Comparison of ENCODE assay signal across 28 cellular contexts in the genomic region with DNA sequence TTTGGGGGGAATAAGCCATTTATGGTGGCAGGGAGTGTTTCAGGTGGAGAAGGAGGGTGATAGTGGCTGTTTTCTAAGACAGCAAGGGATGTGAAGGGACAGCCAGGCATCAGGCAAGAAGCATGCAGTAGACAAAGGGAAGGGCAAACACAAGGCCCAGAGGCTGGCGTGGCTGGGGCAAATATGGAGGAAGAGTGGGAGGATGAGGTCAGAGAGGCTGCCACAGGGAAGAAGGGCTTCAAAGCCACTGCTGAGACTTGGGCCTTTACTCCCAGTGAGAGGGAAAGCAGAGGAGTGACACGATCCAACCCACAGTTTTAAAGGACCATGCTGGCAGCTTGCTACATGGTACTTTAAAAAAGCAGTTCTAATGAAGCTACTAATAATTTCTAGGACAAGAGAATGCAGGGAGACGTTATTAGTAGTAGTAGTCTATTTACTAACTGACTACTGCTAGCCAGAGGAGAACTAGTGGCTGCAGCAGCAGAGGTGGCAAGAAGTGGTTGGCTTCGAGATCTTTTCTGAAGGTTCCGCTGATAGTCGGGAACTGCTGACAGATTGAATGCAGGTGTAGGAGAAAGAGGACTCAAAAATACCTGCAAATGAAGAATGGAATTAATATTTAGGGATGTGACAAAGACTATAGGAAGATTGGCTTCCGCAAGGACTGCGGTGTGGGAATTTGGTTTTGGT. TPM values are rescaled to one million over a fixed set of nuclear protein-coding genes. Genes with fewer than 3 reads are reported as not detected.
DNase-seq lines count a peak whose midpoint lies in the region; ATAC-seq and TF ChIP-seq lines count a peak whose summit lies in the region.
"Had no signal": no experiment of that assay in that cellular context is flagged by ENCODE, and none has a peak within 500 bp of the region (broad histone marks: within the 10 kb centered on the region; RNA-seq: fewer than 3 reads in every experiment).

No MANE protein-coding gene starts in this region.

- CTCF ChIA-PET in HEK293 (lab: Yijun Ruan, JAX) = interaction anchor here (1.0 to 1.4 kb wide), 2 partner anchors 10 to 98 kb away, joined by 4 to 9 read pairs; no protein-coding TSS in a partner anchor
- CTCF ChIA-PET in A673 (lab: Charles Lee) = no interaction called here

- H3K4me3 Mint-ChIP-seq in mesothelial cell of epicardium = no peak overlapping the region
- H3K4me3 Mint-ChIP-seq in stimulated activated naive CD8-positive, alpha-beta T cell treated with anti-CD3 and anti-CD28 coated beads, Interleukin-15, Interleukin-2, amounts not matched to agents 100 ng/mL and 50 ng/mL, for 24 hours = no peak overlapping the region
- no peak overlapping the region for H3K4me3 Mint-ChIP-seq in effector memory CD8-positive, alpha-beta T cell
- H3K4me3 Mint-ChIP-seq: activated CD8-positive, alpha-beta T cell treated with anti-CD3 and anti-CD28 coated beads, Interleukin-2, amount 10 ng/mL, durations not matched to agents 7 days and 5 days; T-helper 2 cell treated with Interferon-gamma antibody and Interleukin-4, amounts not matched to agents 5 μg/mL and 100 μg/mL, for 36 hours had no signal

- POLR2A ChIA-PET in HEK293 (lab: Yijun Ruan, JAX) (no interaction called here), A673 (lab: Charles Lee; ENCODE audit: low non-redundant PET) (no interaction called here)

- TF ChIP-seq CTCF in HEK293 (tag by site-specific recombination; IDR thresholded peaks at IDR 0.05) (no peak), mesothelial cell of epicardium (IDR thresholded peaks at IDR 0.05; ENCODE audit: unreplicated experiment) (no peak), A673 (conservative IDR thresholded peaks at IDR 0.05; ENCODE audit: low read depth, low read length) (no peak)

- no peaks in the 10 kb centered on the region for H3K9me3 Mint-ChIP-seq in mesothelial cell of epicardium
- no peaks in the 10 kb centered on the region for H3K9me3 Mint-ChIP-seq in stimulated activated naive CD8-positive, alpha-beta T cell treated with anti-CD3 and anti-CD28 coated beads, Interleukin-15, Interleukin-2, amounts not matched to agents 100 ng/mL and 50 ng/mL, for 24 hours
- H3K9me3 Mint-ChIP-seq in effector memory CD8-positive, alpha-beta T cell = no peaks in the 10 kb centered on the region
- H3K9me3 Mint-ChIP-seq: T-helper 2 cell treated with Interferon-gamma antibody and Interleukin-4, amounts not matched to agents 5 μg/mL and 100 μg/mL, for 36 hours had no signal

- 69% methylated on average over 8 of the region's 8 CpGs for WGBS in right cardiac atrium

- H3K36me3 Mint-ChIP-seq in mesothelial cell of epicardium = no peaks in the 10 kb centered on the region
- H3K36me3 Mint-ChIP-seq in stimulated activated naive CD8-positive, alpha-beta T cell treated with anti-CD3 and anti-CD28 coated beads, Interleukin-15, Interleukin-2, amounts not matched to agents 100 ng/mL and 50 ng/mL, for 24 hours (ENCODE audit: low read depth) = no peaks in the 10 kb centered on the region
- H3K36me3 Mint-ChIP-seq in effector memory CD8-positive, alpha-beta T cell (ENCODE audit: insufficient read depth) = no peaks in the 10 kb centered on the region

- H3K4me3 ChIP-seq in right cardiac atrium (ENCODE audit: low read length) (no peak overlapping the region), HEK293 (ENCODE audit: low read depth, low read length) (no peak overlapping the region), A673 (ENCODE audit: low read depth, low read length, poor library complexity, severe bottlenecking) (no peak overlapping the region)
- H3K4me3 ChIP-seq: dorsolateral prefrontal cortex, gastrocnemius medialis, hepatocyte, lung, mucosa of descending colon, tibial artery had no signal

- DNase-seq in Right ventricle myocardium superior = no peak
- no peak for DNase-seq in right cardiac atrium
- no peak for DNase-seq in mesothelial cell of epicardium (ENCODE audit: low spot score in 2 of 2, unreplicated experiment in 2 of 2)
- DNase-seq in A673 (ENCODE audit: low spot score) = no peak
- DNase-seq in SKM-1 (lab: John Stamatoyannopoulos, UW; ENCODE audit: unreplicated experiment) = no peak
- DNase-seq in effector memory CD8-positive, alpha-beta T cell = no peak
- DNase-seq: ACHN; activated CD4-positive, alpha-beta T cell treated with anti-CD3 and anti-CD28 coated beads for 4 hours; activated CD8-positive, alpha-beta T cell treated with anti-CD3 and anti-CD28 coated beads, Interleukin-2, amount 10 ng/mL, durations not matched to agents 7 days and 5 days; activated effector memory CD4-positive, alpha-beta T cell treated with anti-CD3 and anti-CD28 coated beads, Interleukin-2, amount 50 U/mL, for 16 hours; BE2C; COR-L47; DMS79; dorsolateral prefrontal cortex; gastrocnemius medialis; mucosa of descending colon; NCI-H1092; NCI-H1694; SHP77; small intestine; stimulated activated CD4-positive, alpha-beta T cell treated with anti-CD3 and anti-CD28 coated beads, Interleukin-1b, Interleukin-23, amount 100 ng/mL, for 48 hours; tibial artery had no signal

- H3K27ac ChIP-seq in right cardiac atrium (ENCODE audit: low read length) = no peak overlapping the region
- H3K27ac ChIP-seq in HEK293 (ENCODE audit: extremely low read depth, low read depth, low read length) = no peak overlapping the region
- no peak overlapping the region for H3K27ac ChIP-seq in A673 (ENCODE audit: low read depth, low read length, poor library complexity, severe bottlenecking)
- H3K27ac ChIP-seq: gastrocnemius medialis, hepatocyte, parathyroid adenoma had no signal

- H3K9me3 ChIP-seq in right cardiac atrium (ENCODE audit: control insufficient read depth, low read length) = no peaks in the 10 kb centered on the region
- no peaks in the 10 kb centered on the region for H3K9me3 ChIP-seq in HEK293 (ENCODE audit: control insufficient read depth, insufficient read depth, low read depth, low read length)
- H3K9me3 ChIP-seq in A673 (ENCODE audit: low read depth, low read length, poor library complexity, severe bottlenecking) = no peaks in the 10 kb centered on the region
- H3K9me3 ChIP-seq: BE2C, gastrocnemius medialis, mucosa of descending colon, tibial artery had no signal

- peak overlapping the region; percentile 64 for H3K27ac Mint-ChIP-seq in mesothelial cell of epicardium
- peak overlapping the region; percentile 1 for H3K27ac Mint-ChIP-seq in stimulated activated naive CD8-positive, alpha-beta T cell treated with anti-CD3 and anti-CD28 coated beads, Interleukin-15, Interleukin-2, amounts not matched to agents 100 ng/mL and 50 ng/mL, for 24 hours
- H3K27ac Mint-ChIP-seq in effector memory CD8-positive, alpha-beta T cell = peak overlapping the region in 1 of 2 donors; percentile 56
- H3K27ac Mint-ChIP-seq: activated CD8-positive, alpha-beta T cell treated with anti-CD3 and anti-CD28 coated beads, Interleukin-2, amount 10 ng/mL, durations not matched to agents 7 days and 5 days; T-helper 2 cell treated with Interferon-gamma antibody and Interleukin-4, amounts not matched to agents 5 μg/mL and 100 μg/mL, for 36 hours had no signal

- H3K27me3 ChIP-seq in right cardiac atrium (ENCODE audit: control insufficient read depth, insufficient read depth) = no peaks in the 10 kb centered on the region
- H3K27me3 ChIP-seq in A673 (replicated peaks; ENCODE audit: insufficient read depth, low read depth, low read length, poor library complexity) = no peaks in the 10 kb centered on the region
- H3K27me3 ChIP-seq: BE2C, dorsolateral prefrontal cortex, gastrocnemius medialis, hepatocyte, tibial artery had no signal

- peaks cover 22% of the 10 kb centered on the region for H3K4me1 Mint-ChIP-seq in mesothelial cell of epicardium
- peaks cover 74% of the 10 kb centered on the region for H3K4me1 Mint-ChIP-seq in stimulated activated naive CD8-positive, alpha-beta T cell treated with anti-CD3 and anti-CD28 coated beads, Interleukin-15, Interleukin-2, amounts not matched to agents 100 ng/mL and 50 ng/mL, for 24 hours (ENCODE audit: low read depth)
- peaks cover 44 to 63% of the 10 kb centered on the region in 2 donors for H3K4me1 Mint-ChIP-seq in effector memory CD8-positive, alpha-beta T cell (ENCODE audit: low read depth in 2 of 2)

- no TSS peak for BruUV-seq in A673 (replicated peaks; lab: Mats Ljungman, UMichigan)

- no peaks in the 10 kb centered on the region for H3K36me3 ChIP-seq in HEK293 (ENCODE audit: control insufficient read depth in 2 of 2, insufficient read depth in 1 of 2, low read length in 2 of 2)
- H3K36me3 ChIP-seq in A673 (ENCODE audit: insufficient read depth, low read length, poor library complexity, severe bottlenecking) = no peaks in the 10 kb centered on the region
- H3K36me3 ChIP-seq: gastrocnemius medialis, tibial artery had no signal

- no peaks in the 10 kb centered on the region for H3K27me3 Mint-ChIP-seq in mesothelial cell of epicardium (ENCODE audit: low read depth)
- H3K27me3 Mint-ChIP-seq in stimulated activated naive CD8-positive, alpha-beta T cell treated with anti-CD3 and anti-CD28 coated beads, Interleukin-15, Interleukin-2, amounts not matched to agents 100 ng/mL and 50 ng/mL, for 24 hours = no peaks in the 10 kb centered on the region
- H3K27me3 Mint-ChIP-seq in effector memory CD8-positive, alpha-beta T cell = no peaks in the 10 kb centered on the region

- intact Hi-C loops in Right ventricle myocardium superior (cut with DNase I) = no loop called here
- intact Hi-C loops in right cardiac atrium (cut with DNase I) = no loop called here
- intact Hi-C loops in A673 (cut with micrococcal nuclease; ENCODE audit: unreplicated experiment) = no loop called here

- ATAC-seq in Right ventricle myocardium superior (ENCODE audit: poor library complexity) (peak; percentile 55), right cardiac atrium (no peak)
- ATAC-seq in effector memory CD8-positive, alpha-beta T cell (replicated peaks) = no peak
- ATAC-seq: activated CD8-positive, alpha-beta T cell treated with anti-CD3 and anti-CD28 coated beads, Interleukin-2, amount 10 ng/mL, durations not matched to agents 7 days and 5 days; gastrocnemius medialis; mucosa of descending colon had no signal

- H3K4me1 ChIP-seq in right cardiac atrium (ENCODE audit: control insufficient read depth, insufficient read depth, low read length) = peaks cover 13% of the 10 kb centered on the region
- H3K4me1 ChIP-seq in HEK293 (ENCODE audit: control insufficient read depth, insufficient read depth, low read length) = peaks cover 3% of the 10 kb centered on the region; the same call in 1 of the 2 replicates
- H3K4me1 ChIP-seq in A673 (ENCODE audit: insufficient read depth, low read length, poor library complexity, severe bottlenecking) = peaks cover 17% of the 10 kb centered on the region

TF ChIP-seq in HEK293, 187 proteins besides CTCF, POLR2A, EP300 and RAD21:
- TF ChIP-seq ZSCAN30 (tag by site-specific recombination; IDR thresholded peaks at IDR 0.05) (no peak), EGR2 (tag by site-specific recombination; IDR thresholded peaks at IDR 0.05; ENCODE audit: low read depth) (0 out of 2 replicates have a peak, but pooled peaks have one; percentile 31), ZFHX2 (tag by site-specific recombination; conservative IDR thresholded peaks at IDR 0.05) (peak; percentile 62)
TF ChIP-seq in HEK293: peak in this region for 2.

RNA-seq across cellular contexts. Expression of gene KMT5B, which starts 13.7 kb away (rescaled TPM):
- total RNA-seq in Right ventricle myocardium superior (22.5 TPM), right cardiac atrium (10 to 100 TPM; 28.2 to 31.4 (median 30.6) TPM), mesothelial cell of epicardium (64.2 to 65.5 TPM (median 64.7 TPM) in 3 replicates), A673 (2021) (35.1 and 35.4 TPM in 2 replicates)
- polyA plus RNA-seq in right cardiac atrium = 14.2 TPM
